In genomic region chr2:222448806-222449205, GRCh38 we compare ENCODE assay signal across 10 cellular contexts. TPM values are rescaled to one million over a fixed set of nuclear protein-coding genes. Genes with fewer than 3 reads are reported as not detected.
A peak's percentile ranks its signal among the peaks of the same experiment; 100 is the strongest.
DNase-seq lines count a peak whose midpoint lies in the region; ATAC-seq and TF ChIP-seq lines count a peak whose summit lies in the region.
"Had no signal": no experiment of that assay in that cellular context is flagged by ENCODE, and none has a peak within 500 bp of the region (broad histone marks: within the 10 kb centered on the region; RNA-seq: fewer than 3 reads in every experiment).

No MANE protein-coding gene starts in this region.

- intact Hi-C loops in sciatic nerve (cut with DNase I), result no loop called here

- DNase-seq in GM03348 (ENCODE audit: low spot score) (peak; percentile 65), NCI-H524 treated with DMSO at 0.1 percent for 48 hours (lab: John Stamatoyannopoulos, UW) (peak; percentile 92), fibroblast of the conjunctiva (ENCODE audit: low read depth) (peak; percentile 14), sciatic nerve (ENCODE audit: low spot score) (no peak), 8988T (no peak), erythroblast (lab: John Stamatoyannopoulos, UW) (no peak), COLO829 (ENCODE audit: low spot score) (no peak), GDM1 (lab: John Stamatoyannopoulos, UW) (no peak)
- DNase-seq: activated T-cell treated with anti-CD3 and anti-CD28 coated beads, Interleukin-2, amount 50 U/mL, for 24 hours; NCI-H446 had no signal

- ATAC-seq in sciatic nerve, result peak; percentile 26

- no peak for TF ChIP-seq POLR2A in erythroblast (IDR thresholded peaks at IDR 0.05; ENCODE audit: low read length)

RNA-seq across cellular contexts. Expression of gene SGPP2, which starts 24.5 kb away (rescaled TPM):
- 0.53 TPM for total RNA-seq in sciatic nerve

Comparison
In these comparisons a context has a peak if more than half of its experiments do, and no peak if none do; other contexts are left out.
1. DNase-seq: peak in GM03348 (single experiment), NCI-H524 treated with DMSO at 0.1 percent for 48 hours (single experiment) and fibroblast of the conjunctiva (single experiment); none in sciatic nerve (single experiment), 8988T (single experiment), erythroblast (0 of 2), COLO829 (single experiment) and GDM1 (single experiment).